Comparison of ENCODE assay signal across 1 cellular context in the genomic region with DNA sequence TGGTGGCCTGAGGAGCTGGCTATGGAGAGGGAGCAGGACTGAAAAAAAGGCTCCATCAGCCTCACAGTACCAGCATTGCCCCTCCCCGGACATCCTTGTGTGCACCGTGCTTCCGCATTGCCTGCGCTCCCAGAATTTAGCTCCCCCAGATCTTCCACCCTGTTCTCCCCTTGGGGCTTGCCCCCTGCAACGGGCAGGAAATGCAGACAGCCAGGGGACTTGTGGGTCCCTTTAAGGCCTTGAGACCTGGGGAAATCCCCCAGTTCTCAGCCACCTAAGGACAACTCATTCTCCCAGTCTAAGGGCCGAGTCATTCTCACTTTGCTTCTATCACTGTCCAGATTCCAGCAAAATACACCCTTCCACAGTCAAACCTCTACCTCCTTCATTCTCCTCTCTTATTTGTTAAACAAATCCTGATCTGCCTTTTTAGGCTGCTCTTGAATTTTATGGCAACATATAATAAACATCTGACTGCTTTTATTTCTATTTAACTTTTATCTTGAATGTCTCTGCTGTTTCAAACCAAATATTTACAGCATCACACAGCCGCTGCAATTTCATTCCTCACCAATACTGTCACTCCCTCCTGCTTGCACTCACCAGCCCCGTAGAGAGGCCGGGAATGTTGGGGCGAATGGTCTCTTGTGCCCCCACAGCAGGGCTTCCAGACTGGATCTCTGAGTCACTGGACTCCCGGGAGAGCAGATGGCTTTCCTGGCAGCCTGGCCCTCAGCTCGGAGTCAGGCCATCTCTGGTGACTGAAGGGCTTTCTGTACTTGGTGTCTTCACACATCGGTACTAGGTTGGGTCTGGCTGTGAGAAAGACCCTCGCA.
TF ChIP-seq lines count a peak whose summit lies in the region.

No MANE protein-coding gene starts in this region.

TF ChIP-seq in H1, 55 proteins besides CTCF, POLR2A, EP300 and RAD21:
- TF ChIP-seq CHD7 (IDR thresholded peaks at IDR 0.05; ENCODE audit: insufficient replicate concordance, low read length) (no peak), E2F6 (IDR thresholded peaks at IDR 0.05) (no peak), SIN3A (conservative IDR thresholded peaks at IDR 0.05 in 1 of 2, IDR thresholded peaks at IDR 0.05 in 1 of 2; ENCODE audit: low read depth in 1 of 2, low read length in 2 of 2) (no peak), BCL11A (IDR thresholded peaks at IDR 0.05; ENCODE audit: low read depth in 2 of 2, low read length in 2 of 2) (no peak), RXRA (IDR thresholded peaks at IDR 0.05; ENCODE audit: insufficient read depth, low read depth, low read length) (no peak), MAFK (IDR thresholded peaks at IDR 0.05; ENCODE audit: low read depth, low read length) (no peak), BACH1 (IDR thresholded peaks at IDR 0.05; ENCODE audit: low read length) (no peak), SP2 (IDR thresholded peaks at IDR 0.05; ENCODE audit: low read length) (no peak), CHD1 (IDR thresholded peaks at IDR 0.05; ENCODE audit: low read depth, low read length) (no peak), POU5F1 (IDR thresholded peaks at IDR 0.05; ENCODE audit: low read depth, low read length) (no peak), SUZ12 (IDR thresholded peaks at IDR 0.05; ENCODE audit: low read length) (no peak), JUND (IDR thresholded peaks at IDR 0.05; ENCODE audit: low read length) (no peak), TCF12 (IDR thresholded peaks at IDR 0.05; ENCODE audit: low read depth, low read length) (no peak), ASH2L (IDR thresholded peaks at IDR 0.05; ENCODE audit: low read length) (no peak), YY1 (IDR thresholded peaks at IDR 0.05; ENCODE audit: low read depth, low read length) (no peak), TAF7 (optimal IDR thresholded peaks at IDR 0.05; ENCODE audit: borderline replicate concordance, low read depth, low read length) (no peak), RBBP5 (IDR thresholded peaks at IDR 0.05; ENCODE audit: borderline replicate concordance, low read depth, low read length) (no peak)
